Comparison of ENCODE assay signal across 28 cellular contexts in genomic region chr4:86129546-86129945, GRCh38.
"Had no signal": no experiment of that assay in that cellular context is flagged by ENCODE, and none has a peak within 500 bp of the region (broad histone marks: within the 10 kb centered on the region; RNA-seq: fewer than 3 reads in every experiment).

No MANE protein-coding gene starts in this region.

- H3K4me3 ChIP-seq: coronary artery, esophagus muscularis mucosa, gastroesophageal sphincter, heart right ventricle, left lung, mucosa of descending colon, ovary, psoas muscle, sigmoid colon, skin epidermis, spleen, thoracic aorta, transverse colon, upper lobe of right lung, uterus had no signal

- ATAC-seq: foreskin keratinocyte; gastroesophageal sphincter; heart right ventricle; left cardiac atrium; left lung; mucosa of descending colon; naive thymus-derived CD8-positive, alpha-beta T cell; psoas muscle; right cardiac atrium; stimulated activated memory B cell treated with anti-CD40 and anti-IgM and Interleukin-4, amounts not matched to agents 10 μg/mL and 1 μg/mL and 100 μg/mL, for 72 hours; upper lobe of right lung had no signal

- H3K36me3 ChIP-seq: esophagus muscularis mucosa, gastroesophageal sphincter, heart right ventricle, left lung, ovary, sigmoid colon, spleen, thoracic aorta, transverse colon, upper lobe of right lung, uterus had no signal

- H3K27ac ChIP-seq: coronary artery, esophagus muscularis mucosa, foreskin keratinocyte, gastroesophageal sphincter, heart right ventricle, left lung, ovary, psoas muscle, sigmoid colon, skin epidermis, spleen, thoracic aorta, transverse colon, upper lobe of right lung, uterus had no signal

- H3K9me3 ChIP-seq: esophagus muscularis mucosa, gastroesophageal sphincter, heart right ventricle, left lung, mucosa of descending colon, ovary, psoas muscle, sigmoid colon, spleen, thoracic aorta, transverse colon, upper lobe of right lung, uterus had no signal

- DNase-seq: dermis blood vessel endothelial cell; effector memory CD4-positive, alpha-beta T cell; foreskin keratinocyte; heart right ventricle; hippocampal formation; left cardiac atrium; left lung; mesenchymal stem cell; mucosa of descending colon; naive thymus-derived CD8-positive, alpha-beta T cell; nephron progenitor cell; occipital lobe; ovary; posterior cingulate gyrus; psoas muscle; right cardiac atrium; sigmoid colon; spleen; stimulated activated CD4-positive, alpha-beta T cell treated with anti-CD3 and anti-CD28 coated beads, Interleukin-4, amount 100 ng/mL, for 4 hours; transverse colon; upper lobe of right lung; uterus had no signal

- H3K4me1 ChIP-seq: esophagus muscularis mucosa, gastroesophageal sphincter, heart right ventricle, left lung, psoas muscle, spleen, transverse colon, upper lobe of right lung, uterus had no signal

- H3K27me3 ChIP-seq: esophagus muscularis mucosa, foreskin keratinocyte, gastroesophageal sphincter, heart right ventricle, left lung, ovary, sigmoid colon, spleen, transverse colon, upper lobe of right lung, uterus had no signal
